1 cellular context compared by ENCODE assay signal in genomic region chr7:52184006-52184703, GRCh38.
TF ChIP-seq lines count a peak whose summit lies in the region.

No MANE protein-coding gene starts in this region.

TF ChIP-seq in WTC11, 78 proteins besides CTCF, POLR2A, EP300 and RAD21 (continued from another document):
- TF ChIP-seq, protein P1, sequence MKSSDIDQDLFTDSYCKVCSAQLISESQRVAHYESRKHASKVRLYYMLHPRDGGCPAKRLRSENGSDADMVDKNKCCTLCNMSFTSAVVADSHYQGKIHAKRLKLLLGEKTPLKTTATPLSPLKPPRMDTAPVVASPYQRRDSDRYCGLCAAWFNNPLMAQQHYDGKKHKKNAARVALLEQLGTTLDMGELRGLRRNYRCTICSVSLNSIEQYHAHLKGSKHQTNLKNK (CRISPR knock-in tag; IDR thresholded peaks at IDR 0.05): no peak
- TF ChIP-seq ZNF317 (CRISPR knock-in tag; IDR thresholded peaks at IDR 0.05; ENCODE audit: borderline replicate concordance, low read depth) (no peak), FOXK1 (CRISPR knock-in tag; IDR thresholded peaks at IDR 0.05) (no peak), MAX (CRISPR knock-in tag; IDR thresholded peaks at IDR 0.05) (no peak), EMX1 (CRISPR knock-in tag; IDR thresholded peaks at IDR 0.05) (no peak), STAT6 (CRISPR knock-in tag; conservative IDR thresholded peaks at IDR 0.05; ENCODE audit: low read depth) (no peak)
